Comparison of ENCODE assay signal across 18 cellular contexts in genomic region chr10:1115262-1115955, GRCh38. TPM values are rescaled to one million over a fixed set of nuclear protein-coding genes. Genes with fewer than 3 reads are reported as not detected.
DNase-seq lines count a peak whose midpoint lies in the region; ATAC-seq, FAIRE-seq and TF ChIP-seq lines count a peak whose summit lies in the region.
"Had no signal": no experiment of that assay in that cellular context is flagged by ENCODE, and none has a peak within 500 bp of the region (broad histone marks: within the 10 kb centered on the region; RNA-seq: fewer than 3 reads in every experiment).

No MANE protein-coding gene starts in this region.

- CTCF ChIA-PET in HepG2 (lab: Yijun Ruan, JAX; ENCODE audit: low intra/inter-chr PET ratio, low total read pairs) = no interaction called here

- no peak for FAIRE-seq in HepG2 (lab: Jason Lieb, UNC)

- H4K20me1 ChIP-seq in HepG2 (ENCODE audit: insufficient read depth, low read length) = peaks cover 4% of the 10 kb centered on the region; the same call in 1 of the 2 replicates

- H3K9me3 ChIP-seq in liver (ENCODE audit: control insufficient read depth in 4 of 4, low read length in 3 of 4) (no peaks in the 10 kb centered on the region), HepG2 (ENCODE audit: low read length) (no peaks in the 10 kb centered on the region)
- H3K9me3 ChIP-seq: breast epithelium, heart right ventricle, right atrium auricular region had no signal

- no peak for ATAC-seq in HepG2
- ATAC-seq: activated T-cell treated with anti-CD3 and anti-CD28 coated beads, Interleukin-2, amount 50 U/mL, for 4 hours had no signal

- POLR2A ChIA-PET in HepG2 (lab: Yijun Ruan, JAX) = no interaction called here

- H3K4me1 ChIP-seq in liver (ENCODE audit: control insufficient read depth in 4 of 4, insufficient read depth in 4 of 4, low read length in 3 of 4) (no peaks in the 10 kb centered on the region), HepG2 (ENCODE audit: insufficient read depth, low read length) (peaks cover 19% of the 10 kb centered on the region)
- H3K4me1 ChIP-seq: breast epithelium had no signal

- TF ChIP-seq CTCF in liver (IDR thresholded peaks at IDR 0.05; ENCODE audit: low read depth, low read length, missing input control) (peak; percentile 10), HepG2 (CRISPR knock-in tag; IDR thresholded peaks at IDR 0.05) (no peak), glutamatergic neuron (IDR thresholded peaks at IDR 0.05; ENCODE audit: partially characterized antibody, unreplicated experiment) (no peak), type B pancreatic cell (conservative IDR thresholded peaks at IDR 0.05) (no peak)

- TF ChIP-seq EP300 in HepG2 (IDR thresholded peaks at IDR 0.05; ENCODE audit: low read depth in 2 of 2, low read length in 2 of 2) = no peak
- no peak for TF ChIP-seq EP300 in HepG2 (CRISPR knock-in tag; IDR thresholded peaks at IDR 0.05; ENCODE audit: borderline replicate concordance)

- in situ Hi-C loops in HepG2 (cut with HindIII; ENCODE audit: extremely low pct_ligation_motif_present, low pct_unique_long_range_greater_than_20kb) = no loop called here

- H3K9ac ChIP-seq in liver (ENCODE audit: low read depth in 1 of 2, low read length in 2 of 2) = no peak overlapping the region
- no peak overlapping the region for H3K9ac ChIP-seq in HepG2 (ENCODE audit: insufficient read depth, low read depth, low read length)

- H3K4me1 Mint-ChIP-seq in glutamatergic neuron (ENCODE audit: low read depth, unreplicated experiment) = peaks cover 19% of the 10 kb centered on the region
- H3K4me1 Mint-ChIP-seq in type B pancreatic cell (ENCODE audit: unreplicated experiment) = peaks cover 3% of the 10 kb centered on the region

- H3K36me3 Mint-ChIP-seq in glutamatergic neuron (ENCODE audit: unreplicated experiment) (peaks cover 5% of the 10 kb centered on the region), type B pancreatic cell (peaks cover 52% of the 10 kb centered on the region)

- H3K9me3 Mint-ChIP-seq in glutamatergic neuron (ENCODE audit: unreplicated experiment) (peaks cover 2% of the 10 kb centered on the region), type B pancreatic cell (no peaks in the 10 kb centered on the region)
- H3K9me3 Mint-ChIP-seq: activated T-cell treated with anti-CD3 and anti-CD28 coated beads, Interleukin-2, amount 50 U/mL, for 4 hours; IgD-negative memory B cell had no signal

- peaks cover 10 to 67% (median 38%) of the 10 kb centered on the region in 4 donors for H3K36me3 ChIP-seq in liver (ENCODE audit: control insufficient read depth in 4 of 4, insufficient read depth in 3 of 4, low read depth in 1 of 4, low read length in 3 of 4)
- H3K36me3 ChIP-seq in HepG2 (replicated peaks in 1 of 2; ENCODE audit: control insufficient read depth in 1 of 2, insufficient read depth in 2 of 2, low read length in 2 of 2) = peaks cover 17 to 64% of the 10 kb centered on the region in 2 experiments; a peak in 4 of 5 replicates

- H3K27me3 ChIP-seq in liver (ENCODE audit: control insufficient read depth in 4 of 4, insufficient read depth in 4 of 4, low read length in 3 of 4) (no peaks in the 10 kb centered on the region), HepG2 (ENCODE audit: control insufficient read depth in 1 of 2, insufficient read depth in 2 of 2, low read length in 2 of 2) (no peaks in the 10 kb centered on the region)
- H3K27me3 ChIP-seq: breast epithelium, heart right ventricle, right atrium auricular region had no signal

- intact Hi-C loops in HepG2 (cut with micrococcal nuclease; ENCODE audit: unreplicated experiment) = no loop called here

- peaks cover 2% of the 10 kb centered on the region for H3K27me3 Mint-ChIP-seq in glutamatergic neuron (ENCODE audit: unreplicated experiment)
- no peaks in the 10 kb centered on the region for H3K27me3 Mint-ChIP-seq in type B pancreatic cell
- H3K27me3 Mint-ChIP-seq: IgD-negative memory B cell had no signal

- H3K4me3 ChIP-seq in liver (ENCODE audit: low read depth in 1 of 3, low read length in 3 of 3) = no peak overlapping the region
- H3K4me3 ChIP-seq in HepG2 (replicated peaks in 1 of 3; ENCODE audit: insufficient read depth in 1 of 3, low read depth in 2 of 3, low read length in 3 of 3) = no peak overlapping the region
- H3K4me3 ChIP-seq: breast epithelium, heart right ventricle, right atrium auricular region had no signal

- H2AFZ ChIP-seq in HepG2 (ENCODE audit: low read length) = no peak overlapping the region

- H3K4me2 ChIP-seq in HepG2 (ENCODE audit: low read depth, low read length) = no peak overlapping the region

- TF ChIP-seq RAD21 in liver (IDR thresholded peaks at IDR 0.05) = no peak
- no peak for TF ChIP-seq RAD21 in HepG2 (CRISPR knock-in tag; IDR thresholded peaks at IDR 0.05)

- H3K4me3 Mint-ChIP-seq in glutamatergic neuron (ENCODE audit: unreplicated experiment) (no peak overlapping the region), type B pancreatic cell (no peak overlapping the region)
- H3K4me3 Mint-ChIP-seq: activated T-cell treated with anti-CD3 and anti-CD28 coated beads, Interleukin-2, amount 50 U/mL, for 4 hours; IgD-negative memory B cell had no signal

- no TSS peak for BruUV-seq in HepG2 (replicated peaks; lab: Mats Ljungman, UMichigan)

- 79% methylated on average over 8 of the region's 8 CpGs for WGBS in liver
- 65% methylated on average over 6 of the region's 8 CpGs for WGBS in HepG2 (ENCODE audit: low lambda C conversion rate)

- TF ChIP-seq POLR2A in HepG2 (IDR thresholded peaks at IDR 0.05; ENCODE audit: insufficient read depth in 1 of 2, low read depth in 2 of 2, low read length in 2 of 2) = no peak

- H3K27ac ChIP-seq in liver (ENCODE audit: low read depth in 1 of 2, low read length in 2 of 2) = no peak overlapping the region
- no peak overlapping the region for H3K27ac ChIP-seq in HepG2 (ENCODE audit: extremely low read length, insufficient read depth, low read length)
- H3K27ac ChIP-seq: breast epithelium, heart right ventricle, right atrium auricular region had no signal

- H3K79me2 ChIP-seq in HepG2 (ENCODE audit: insufficient read depth, low read length) = no peaks in the 10 kb centered on the region

- DNase-seq in HepG2 (ENCODE audit: low spot score) = no peak
- DNase-seq in NCI-H146 treated with DMSO at 0.1 percent for 48 hours (lab: John Stamatoyannopoulos, UW; ENCODE audit: unreplicated experiment) = peak; percentile 67
- DNase-seq in glutamatergic neuron = no peak
- DNase-seq in type B pancreatic cell (ENCODE audit: extremely low spot score, unreplicated experiment) = no peak
- DNase-seq in DMS114 treated with DMSO at 0.1 percent for 48 hours (lab: John Stamatoyannopoulos, UW; ENCODE audit: unreplicated experiment) = no peak
- no peak for DNase-seq in SW 1271 (lab: John Stamatoyannopoulos, UW)
- no peak for DNase-seq in superior temporal gyrus (ENCODE audit: extremely low spot score)
- DNase-seq: activated CD4-positive, alpha-beta T cell treated with anti-CD3 and anti-CD28 coated beads for 4 hours; activated T-cell treated with anti-CD3 and anti-CD28 coated beads, Interleukin-2, amount 50 U/mL, for 4 hours; heart right ventricle; mesenchymal stem cell; MV-4-11; NCI-H2107; NCI-H69 had no signal

- H3K27ac Mint-ChIP-seq in glutamatergic neuron (ENCODE audit: unreplicated experiment) (peak overlapping the region; percentile 11), type B pancreatic cell (peak overlapping the region; percentile 39)

TF ChIP-seq in liver, 16 proteins besides CTCF, POLR2A, EP300 and RAD21:
- TF ChIP-seq FOXA2 (IDR thresholded peaks at IDR 0.05) = peak; percentile 32
- no peak for TF ChIP-seq GABPA (IDR thresholded peaks at IDR 0.05 in 1 of 2, conservative IDR thresholded peaks at IDR 0.05 in 1 of 2)
TF ChIP-seq in liver: peak in this region for 1.

TF ChIP-seq in HepG2, 621 proteins besides CTCF, POLR2A, EP300 and RAD21 (continues in another document):
- TF ChIP-seq U2AF1 (optimal IDR thresholded peaks at IDR 0.05; ENCODE audit: low read depth, low read length) (no peak), GFI1 (CRISPR knock-in tag; IDR thresholded peaks at IDR 0.05; ENCODE audit: borderline replicate concordance) (no peak), SIX1 (CRISPR knock-in tag; IDR thresholded peaks at IDR 0.05; ENCODE audit: borderline replicate concordance) (no peak)

RNA-seq across cellular contexts. Expression of gene WDR37, which starts 59.2 kb away (rescaled TPM):
- 10 to 100 TPM in 1 of 2 donors, 1 to 10 TPM in 1; 6.9 to 12.1 TPM for total RNA-seq in liver
- 1 to 10 TPM; 3.6 to 4.3 TPM for polyA plus RNA-seq in liver
- total RNA-seq in HepG2 (2016; rRNA removed; fragmentation: Illumina TruSeq; extraction: Trizol) = 5.4 and 5.9 TPM in 2 replicates
- 14.4 and 16.4 TPM in 2 replicates for total RNA-seq in HepG2 (2016; cell fraction: cytosol; rRNA removed; fragmentation: Illumina TruSeq; extraction: Trizol; ENCODE audit: low read depth)
- total RNA-seq in HepG2 (2016; cell fraction: insoluble cytoplasmic fraction; rRNA removed; fragmentation: Illumina TruSeq; extraction: Trizol) = 4.7 and 6.1 TPM in 2 replicates
- 8.1 and 8.5 TPM in 2 replicates for total RNA-seq in HepG2 (2016; cell fraction: membrane; rRNA removed; fragmentation: Illumina TruSeq; extraction: Trizol)
- 7.7 and 7.8 TPM in 2 replicates for total RNA-seq in HepG2 (2016; cell fraction: nucleus; rRNA removed; fragmentation: Illumina TruSeq; extraction: Trizol)
- 7.5 and 8.6 TPM in 2 replicates for polyA plus RNA-seq in HepG2 (2011; rRNA removed)
- 5.3 TPM in 2 replicates for polyA plus RNA-seq in HepG2 (2011; cell fraction: cytosol; rRNA removed)
- 19.8 and 22.5 TPM in 2 replicates for polyA plus RNA-seq in HepG2 (2011; cell fraction: nucleus; rRNA removed)
- 6.1 and 6.9 TPM in 2 replicates for polyA plus RNA-seq in HepG2 (2012)
- polyA plus RNA-seq in HepG2 (2016; cell fraction: cytosol; fragmentation: Illumina TruSeq; extraction: Trizol; ENCODE audit: low read depth) = 0.37 and 0.41 TPM in 2 replicates
- polyA plus RNA-seq in HepG2 (2016; cell fraction: insoluble cytoplasmic fraction; fragmentation: Illumina TruSeq; extraction: Trizol; ENCODE audit: low read depth) = 4.6 and 5.8 TPM in 2 replicates
- 1.1 and 1.2 TPM in 2 replicates for polyA plus RNA-seq in HepG2 (2016; cell fraction: membrane; fragmentation: Illumina TruSeq; extraction: Trizol; ENCODE audit: low read depth)
- polyA plus RNA-seq in HepG2 (2016; cell fraction: nucleus; fragmentation: Illumina TruSeq; extraction: Trizol; ENCODE audit: insufficient read depth, low read depth) = 16.0 TPM in 2 replicates
- polyA minus RNA-seq in HepG2 (2011; rRNA and poly(A)+ RNA removed; ENCODE audit: low replicate concordance) = 39.9 and 41.7 TPM in 2 replicates
- polyA minus RNA-seq in HepG2 (2011; cell fraction: cytosol; rRNA and poly(A)+ RNA removed) = 7.3 and 13.4 TPM in 2 replicates
- 16.2 and 17.1 TPM in 2 replicates for polyA minus RNA-seq in HepG2 (2011; cell fraction: nucleus; rRNA and poly(A)+ RNA removed)
- total RNA-seq in glutamatergic neuron (ENCODE audit: unreplicated experiment) = 27.8 TPM
- total RNA-seq in type B pancreatic cell (ENCODE audit: low replicate concordance) = 16.2 and 17.6 TPM in 2 replicates
